ENCODE assay signal across 27 cellular contexts in the genomic region with DNA sequence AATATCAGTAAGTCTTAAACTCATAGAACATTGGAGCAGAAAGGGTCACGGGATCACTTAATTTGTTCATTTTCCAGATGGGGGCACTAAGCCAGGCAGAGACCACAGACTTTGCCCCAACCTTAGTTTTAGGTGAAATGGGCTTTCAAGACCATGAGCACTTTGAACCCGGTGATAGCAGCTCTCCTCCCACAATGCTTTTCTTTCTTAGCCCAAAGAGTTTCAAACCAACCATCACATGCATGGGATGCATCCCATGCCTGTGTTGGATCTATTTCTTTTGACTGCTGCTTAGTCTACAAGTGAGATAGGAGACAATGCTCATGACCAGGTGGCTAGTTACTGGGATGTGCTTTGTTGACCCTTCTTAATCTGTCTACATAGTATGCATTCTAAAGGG.
"Had no signal": no experiment of that assay in that cellular context is flagged by ENCODE, and none has a peak within 500 bp of the region (broad histone marks: within the 10 kb centered on the region; RNA-seq: fewer than 3 reads in every experiment).

No MANE protein-coding gene starts in this region.

- H3K4me3 Mint-ChIP-seq: activated CD4-positive, alpha-beta T cell treated with anti-CD3 and anti-CD28 coated beads for 36 hours; activated naive CD4-positive, alpha-beta T cell treated with anti-CD3 and anti-CD28 coated beads for 36 hours; activated naive CD8-positive, alpha-beta T cell treated with anti-CD3 and anti-CD28 coated beads for 36 hours; naive thymus-derived CD4-positive, alpha-beta T cell; stimulated activated naive B cell treated with anti-CD40 and anti-IgM and Interleukin-4, amounts not matched to agents 10 μg/mL and 1 μg/mL and 100 μg/mL, for 72 hours; T-helper 17 cell had no signal

- ATAC-seq: activated CD4-positive, alpha-beta T cell treated with anti-CD3 and anti-CD28 coated beads for 36 hours; body of pancreas; gastrocnemius medialis; left cardiac atrium; left ventricle myocardium superior; naive thymus-derived CD4-positive, alpha-beta T cell; stimulated activated naive B cell treated with anti-CD40 and anti-IgM and Interleukin-4, amounts not matched to agents 10 μg/mL and 1 μg/mL and 100 μg/mL, for 72 hours; T-helper 17 cell had no signal

- H3K36me3 Mint-ChIP-seq: activated naive CD8-positive, alpha-beta T cell treated with anti-CD3 and anti-CD28 coated beads for 36 hours; naive thymus-derived CD4-positive, alpha-beta T cell; stimulated activated naive B cell treated with anti-CD40 and anti-IgM and Interleukin-4, amounts not matched to agents 10 μg/mL and 1 μg/mL and 100 μg/mL, for 72 hours had no signal

- H3K27me3 ChIP-seq: adrenal gland, body of pancreas, cardiac muscle cell, colonic mucosa, gastrocnemius medialis, hepatocyte, right atrium auricular region, stomach, thyroid gland had no signal

- H3K4me2 ChIP-seq: hepatocyte, smooth muscle cell had no signal

- H3K9me3 Mint-ChIP-seq: activated naive CD4-positive, alpha-beta T cell treated with anti-CD3 and anti-CD28 coated beads for 36 hours had no signal

- H3K27me3 Mint-ChIP-seq: activated CD4-positive, alpha-beta T cell treated with anti-CD3 and anti-CD28 coated beads for 36 hours; activated naive CD8-positive, alpha-beta T cell treated with anti-CD3 and anti-CD28 coated beads for 36 hours; T-helper 17 cell had no signal

- H3K79me2 ChIP-seq: hepatocyte had no signal

- H3K4me1 ChIP-seq: adrenal gland, body of pancreas, colonic mucosa, gastrocnemius medialis, right atrium auricular region, stomach, thyroid gland had no signal

- H3K27ac Mint-ChIP-seq: activated CD4-positive, alpha-beta T cell treated with anti-CD3 and anti-CD28 coated beads for 36 hours; activated naive CD4-positive, alpha-beta T cell treated with anti-CD3 and anti-CD28 coated beads for 36 hours; activated naive CD8-positive, alpha-beta T cell treated with anti-CD3 and anti-CD28 coated beads for 36 hours; naive thymus-derived CD4-positive, alpha-beta T cell; stimulated activated naive B cell treated with anti-CD40 and anti-IgM and Interleukin-4, amounts not matched to agents 10 μg/mL and 1 μg/mL and 100 μg/mL, for 72 hours; T-helper 17 cell had no signal

- DNase-seq: activated CD4-positive, alpha-beta T cell treated with anti-CD3 and anti-CD28 coated beads for 36 hours; activated CD4-positive, alpha-beta T cell treated with anti-CD3 and anti-CD28 coated beads, Interleukin-2, amount 50 U/mL, for 4 hours; activated CD4-positive, CD25-positive, alpha-beta regulatory T cell; activated CD8-positive, alpha-beta memory T cell treated with anti-CD3 and anti-CD28 coated beads for 24 hours; activated effector memory CD4-positive, alpha-beta T cell treated with anti-CD3 and anti-CD28 coated beads, Interleukin-2, amount 50 U/mL, for 16 hours; activated naive CD4-positive, alpha-beta T cell treated with anti-CD3 and anti-CD28 coated beads for 36 hours; activated naive CD8-positive, alpha-beta T cell treated with anti-CD3 and anti-CD28 coated beads for 36 hours; adrenal gland; aorta; body of pancreas; cerebellar nuclear complex; colonic mucosa; effector CD8-positive, alpha-beta T cell; gastrocnemius medialis; left cardiac atrium; left ventricle myocardium superior; naive thymus-derived CD4-positive, alpha-beta T cell; nucleus accumbens; stimulated activated CD4-positive, alpha-beta T cell treated with anti-CD3 and anti-CD28 coated beads, Interleukin-1b, Interleukin-23, amount 100 ng/mL, for 48 hours; stimulated activated naive B cell treated with anti-CD40 and anti-IgM and Interleukin-4, amounts not matched to agents 10 μg/mL and 1 μg/mL and 100 μg/mL, for 72 hours; stomach; T-helper 17 cell; thyroid gland had no signal

- H3K9me3 ChIP-seq: adrenal gland, body of pancreas, colonic mucosa, gastrocnemius medialis, right atrium auricular region, stomach, thyroid gland had no signal

- H3K36me3 ChIP-seq: adrenal gland, cardiac muscle cell, colonic mucosa, gastrocnemius medialis, right atrium auricular region, stomach, thyroid gland had no signal

- H3K4me1 Mint-ChIP-seq: activated CD4-positive, alpha-beta T cell treated with anti-CD3 and anti-CD28 coated beads for 36 hours; activated naive CD8-positive, alpha-beta T cell treated with anti-CD3 and anti-CD28 coated beads for 36 hours; naive thymus-derived CD4-positive, alpha-beta T cell; stimulated activated naive B cell treated with anti-CD40 and anti-IgM and Interleukin-4, amounts not matched to agents 10 μg/mL and 1 μg/mL and 100 μg/mL, for 72 hours; T-helper 17 cell had no signal

- H3K4me3 ChIP-seq: adrenal gland, body of pancreas, cardiac muscle cell, colonic mucosa, gastrocnemius medialis, hepatocyte, right atrium auricular region, smooth muscle cell, stomach, thyroid gland had no signal

- H3K27ac ChIP-seq: adrenal gland, body of pancreas, cardiac muscle cell, colonic mucosa, gastrocnemius medialis, hepatocyte, right atrium auricular region, stomach, thyroid gland had no signal
